In genomic region chr11:74731301-74732094, GRCh38 we compare ENCODE assay signal across 1 cellular context.
TF ChIP-seq lines count a peak whose summit lies in the region.

A gene with protein sequence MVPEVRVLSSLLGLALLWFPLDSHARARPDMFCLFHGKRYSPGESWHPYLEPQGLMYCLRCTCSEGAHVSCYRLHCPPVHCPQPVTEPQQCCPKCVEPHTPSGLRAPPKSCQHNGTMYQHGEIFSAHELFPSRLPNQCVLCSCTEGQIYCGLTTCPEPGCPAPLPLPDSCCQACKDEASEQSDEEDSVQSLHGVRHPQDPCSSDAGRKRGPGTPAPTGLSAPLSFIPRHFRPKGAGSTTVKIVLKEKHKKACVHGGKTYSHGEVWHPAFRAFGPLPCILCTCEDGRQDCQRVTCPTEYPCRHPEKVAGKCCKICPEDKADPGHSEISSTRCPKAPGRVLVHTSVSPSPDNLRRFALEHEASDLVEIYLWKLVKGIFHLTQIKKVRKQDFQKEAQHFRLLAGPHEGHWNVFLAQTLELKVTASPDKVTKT (minus strand): TSS chr11:74731426. CDS start chr11:74730888, 538 bp downstream.

TF ChIP-seq in IMR-90, 13 proteins besides CTCF, POLR2A, EP300 and RAD21 (continued from another document):
- TF ChIP-seq CHD1 (IDR thresholded peaks at IDR 0.05; ENCODE audit: low read depth, low read length) (no peak), MXI1 (IDR thresholded peaks at IDR 0.05; ENCODE audit: borderline replicate concordance, low read depth, low read length) (no peak), MAFK (IDR thresholded peaks at IDR 0.05; ENCODE audit: low read depth, low read length) (no peak), RFX5 (IDR thresholded peaks at IDR 0.05; ENCODE audit: low read depth, low read length) (no peak), MAZ (IDR thresholded peaks at IDR 0.05; ENCODE audit: borderline replicate concordance, low read depth, low read length) (no peak), RCOR1 (IDR thresholded peaks at IDR 0.05; ENCODE audit: insufficient replicate concordance, low read length) (no peak), FOS (IDR thresholded peaks at IDR 0.05; ENCODE audit: low read depth, low read length) (no peak), CEBPB (IDR thresholded peaks at IDR 0.05; ENCODE audit: low read depth, low read length) (no peak), USF2 (IDR thresholded peaks at IDR 0.05; ENCODE audit: low read depth, low read length) (no peak)
